ENCODE assay signal across 8 cellular contexts in genomic region chr11:65779669-65779918, GRCh38. TPM values are rescaled to one million over a fixed set of nuclear protein-coding genes. Genes with fewer than 3 reads are reported as not detected.
DNase-seq lines count a peak whose midpoint lies in the region; ATAC-seq and TF ChIP-seq lines count a peak whose summit lies in the region.

No MANE protein-coding gene starts in this region.

- peak overlapping the region in 9 of 10 donors; percentile 62 to 89 (median 82) for H3K4me3 Mint-ChIP-seq in naive thymus-derived CD8-positive, alpha-beta T cell

- H3K4me3 ChIP-seq in AG09309 (ENCODE audit: control insufficient read depth, low read depth, low read length) (peak overlapping the region; percentile 96), dorsolateral prefrontal cortex (peak overlapping the region; percentile 58 to 99 (median 88))

- H3K36me3 ChIP-seq in KOPT-K1 (ENCODE audit: insufficient read depth, low read length), result peaks cover 35% of the 10 kb centered on the region

- POLR2A ChIA-PET in naive thymus-derived CD8-positive, alpha-beta T cell (lab: Charles Lee), result interaction anchor here (0.6 to 3.6 kb wide), 15 partner anchors 9 to 538 kb away, joined by 3 to 24 read pairs (median 5); partner anchors contain the start of genes CCDC85B, CD248, KAT5 and RELA

- peaks cover 0 to 7% (median 0%) of the 10 kb centered on the region in 3 donors for H3K36me3 Mint-ChIP-seq in naive thymus-derived CD8-positive, alpha-beta T cell

- H3K9me3 ChIP-seq in KOPT-K1 (ENCODE audit: insufficient read depth, low read length, poor library complexity, severe bottlenecking), result no peaks in the 10 kb centered on the region

- H3K27me3 ChIP-seq in dorsolateral prefrontal cortex, result peaks cover 0 to under 1% (median 0%) of the 10 kb centered on the region in 45 donors

- H3K27me3 Mint-ChIP-seq in naive thymus-derived CD8-positive, alpha-beta T cell, result peaks cover 0 to 6% (median under 1%) of the 10 kb centered on the region in 5 donors

- intact Hi-C loops in dorsolateral prefrontal cortex (cut with DNase I), result loop anchor here (5.0 kb wide), 3 partner anchors 57 to 208 kb away; partner anchors contain the start of gene RNASEH2C (in 1 of the 2)

- TF ChIP-seq CTCF in AG09309 (IDR thresholded peaks at IDR 0.05; ENCODE audit: control insufficient read depth, insufficient read depth, low read depth, low read length, missing control alignments), result no peak
- TF ChIP-seq CTCF in dorsolateral prefrontal cortex (IDR thresholded peaks at IDR 0.05 in 54 of 56, conservative IDR thresholded peaks at IDR 0.05 in 2 of 56; ENCODE audit: low read depth in 1 of 56, partially characterized antibody in 56 of 56), result no peak

- no peak for ATAC-seq in naive thymus-derived CD8-positive, alpha-beta T cell
- ATAC-seq in HG03520 (IDR thresholded peaks at IDR 0.05; ENCODE audit: unreplicated experiment) (no peak), GM18858 (IDR thresholded peaks at IDR 0.05; ENCODE audit: unreplicated experiment) (no peak), HG03432 (IDR thresholded peaks at IDR 0.05; ENCODE audit: unreplicated experiment) (no peak)

- peaks cover 7 to 21% (median 16%) of the 10 kb centered on the region in 4 donors for H3K4me1 Mint-ChIP-seq in naive thymus-derived CD8-positive, alpha-beta T cell

- DNase-seq in AG09309 (ENCODE audit: low read depth), result no peak
- no peak for DNase-seq in dorsolateral prefrontal cortex
- no peak for DNase-seq in naive thymus-derived CD8-positive, alpha-beta T cell
- no peak for DNase-seq in stimulated activated CD4-positive, alpha-beta T cell treated with anti-CD3 and anti-CD28 coated beads, Interleukin-2, amount 100 ng/mL, for 24 hours

- H3K27ac Mint-ChIP-seq in naive thymus-derived CD8-positive, alpha-beta T cell, result peak overlapping the region in 1 of 10 donors; percentile 68

- peak overlapping the region; percentile 73 for H3K27ac ChIP-seq in KOPT-K1 (ENCODE audit: low read depth, low read length, poor library complexity, severe bottlenecking)
- peak overlapping the region in 43 of 59 donors; percentile 14 to 91 (median 77) for H3K27ac ChIP-seq in dorsolateral prefrontal cortex

- no peaks in the 10 kb centered on the region for H3K9me3 Mint-ChIP-seq in naive thymus-derived CD8-positive, alpha-beta T cell

RNA-seq across cellular contexts. Expression of gene AP5B1, which starts 1.2 kb away (rescaled TPM):
- 10 to 100 TPM; 12.0 to 32.4 (median 19.6) TPM for total RNA-seq in dorsolateral prefrontal cortex
- 10 to 100 TPM; 25.5 to 25.8 TPM for total RNA-seq in naive thymus-derived CD8-positive, alpha-beta T cell
- polyA plus RNA-seq in naive thymus-derived CD8-positive, alpha-beta T cell, result 10 to 100 TPM in 2 of 3 donors, 1 to 10 TPM in 1; 8.6 to 15.2 (median 10.2) TPM

RNA-seq across cellular contexts. Expression of gene OVOL1, which starts 7.3 kb away (rescaled TPM):
- total RNA-seq in dorsolateral prefrontal cortex, result 1 to 10 TPM in 4 of 120 experiments, under 1 TPM in 50, not detected in 66; 0.12 to 1.6 (median 0.31) TPM
- not detected for total RNA-seq in naive thymus-derived CD8-positive, alpha-beta T cell
- not detected for polyA plus RNA-seq in naive thymus-derived CD8-positive, alpha-beta T cell

RNA-seq across cellular contexts. Expression of gene SNX32, which starts 54.2 kb away (rescaled TPM):
- 10 to 100 TPM; 18.6 to 78.2 (median 41.0) TPM for total RNA-seq in dorsolateral prefrontal cortex
- 1 to 10 TPM; 2.1 to 2.2 TPM for total RNA-seq in naive thymus-derived CD8-positive, alpha-beta T cell
- polyA plus RNA-seq in naive thymus-derived CD8-positive, alpha-beta T cell, result 1 to 10 TPM in 1 of 3 donors, under 1 TPM in 2; 0.39 to 1.5 (median 0.40) TPM

RNA-seq across cellular contexts. Expression of gene RNASEH2C, which starts 59.0 kb away (rescaled TPM):
- total RNA-seq in dorsolateral prefrontal cortex, result 10 to 100 TPM; 27.6 to 76.0 (median 41.1) TPM
- 10 to 100 TPM; 62.0 to 69.9 TPM for total RNA-seq in naive thymus-derived CD8-positive, alpha-beta T cell
- polyA plus RNA-seq in naive thymus-derived CD8-positive, alpha-beta T cell, result 10 to 100 TPM; 73.4 to 99.0 (median 98.2) TPM

Comparison
In these comparisons a context has a peak if more than half of its experiments do, and no peak if none do; other contexts are left out.
1. RNA of gene SNX32, which starts 54.2 kb away (total RNA-seq): 18.6 to 78.2 TPM in dorsolateral prefrontal cortex; 2.1 to 2.2 TPM in naive thymus-derived CD8-positive, alpha-beta T cell; every median in the first group is over 4 times any median in the second.